ENCODE assay signal across 1 cellular context in the genomic region with DNA sequence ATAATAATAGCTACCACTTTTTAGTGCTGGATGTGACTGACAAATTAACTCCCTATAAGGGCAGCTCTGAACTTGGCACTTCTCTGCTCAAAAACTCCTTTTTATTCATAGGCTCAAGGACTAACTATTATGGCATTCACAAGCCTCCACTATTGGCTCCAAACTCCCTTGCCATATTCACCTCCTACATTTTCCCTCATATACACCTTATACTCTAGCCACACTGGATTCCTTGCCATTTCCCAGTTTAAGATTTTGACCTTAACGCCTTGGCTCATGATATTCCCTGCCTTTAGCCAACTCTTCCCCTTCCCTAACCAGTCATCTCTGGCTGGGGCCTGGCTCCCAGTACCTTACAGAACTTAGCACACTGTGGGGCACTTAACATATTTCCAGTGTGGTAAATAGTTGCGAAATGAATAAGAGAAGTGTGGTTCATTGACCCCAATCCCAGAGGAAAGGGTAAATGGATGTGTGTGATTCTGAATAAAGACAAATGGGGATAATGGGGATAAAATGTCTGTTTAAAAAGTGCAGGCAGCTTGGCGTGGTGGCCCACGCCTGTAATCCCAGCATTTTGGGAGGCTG.
TF ChIP-seq lines count a peak whose summit lies in the region.

No MANE protein-coding gene starts in this region.

TF ChIP-seq in HepG2, 621 proteins besides CTCF, POLR2A, EP300 and RAD21:
- TF ChIP-seq, protein P1, sequence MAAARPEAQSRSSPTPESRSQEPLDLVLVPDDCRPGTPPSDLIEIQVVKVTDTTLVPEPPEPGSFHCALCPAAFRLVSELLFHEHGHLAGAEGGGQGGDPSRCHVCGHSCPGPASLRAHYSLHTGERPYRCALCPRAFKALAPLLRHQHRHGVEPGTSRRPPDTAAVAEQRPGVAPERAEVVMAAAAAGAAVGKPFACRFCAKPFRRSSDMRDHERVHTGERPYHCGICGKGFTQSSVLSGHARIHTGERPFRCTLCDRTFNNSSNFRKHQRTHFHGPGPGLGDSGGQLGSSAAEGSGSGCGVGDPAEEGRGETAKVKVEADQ (CRISPR knock-in tag; IDR thresholded peaks at IDR 0.05; ENCODE audit: borderline replicate concordance), result no peak
- TF ChIP-seq, protein P2, sequence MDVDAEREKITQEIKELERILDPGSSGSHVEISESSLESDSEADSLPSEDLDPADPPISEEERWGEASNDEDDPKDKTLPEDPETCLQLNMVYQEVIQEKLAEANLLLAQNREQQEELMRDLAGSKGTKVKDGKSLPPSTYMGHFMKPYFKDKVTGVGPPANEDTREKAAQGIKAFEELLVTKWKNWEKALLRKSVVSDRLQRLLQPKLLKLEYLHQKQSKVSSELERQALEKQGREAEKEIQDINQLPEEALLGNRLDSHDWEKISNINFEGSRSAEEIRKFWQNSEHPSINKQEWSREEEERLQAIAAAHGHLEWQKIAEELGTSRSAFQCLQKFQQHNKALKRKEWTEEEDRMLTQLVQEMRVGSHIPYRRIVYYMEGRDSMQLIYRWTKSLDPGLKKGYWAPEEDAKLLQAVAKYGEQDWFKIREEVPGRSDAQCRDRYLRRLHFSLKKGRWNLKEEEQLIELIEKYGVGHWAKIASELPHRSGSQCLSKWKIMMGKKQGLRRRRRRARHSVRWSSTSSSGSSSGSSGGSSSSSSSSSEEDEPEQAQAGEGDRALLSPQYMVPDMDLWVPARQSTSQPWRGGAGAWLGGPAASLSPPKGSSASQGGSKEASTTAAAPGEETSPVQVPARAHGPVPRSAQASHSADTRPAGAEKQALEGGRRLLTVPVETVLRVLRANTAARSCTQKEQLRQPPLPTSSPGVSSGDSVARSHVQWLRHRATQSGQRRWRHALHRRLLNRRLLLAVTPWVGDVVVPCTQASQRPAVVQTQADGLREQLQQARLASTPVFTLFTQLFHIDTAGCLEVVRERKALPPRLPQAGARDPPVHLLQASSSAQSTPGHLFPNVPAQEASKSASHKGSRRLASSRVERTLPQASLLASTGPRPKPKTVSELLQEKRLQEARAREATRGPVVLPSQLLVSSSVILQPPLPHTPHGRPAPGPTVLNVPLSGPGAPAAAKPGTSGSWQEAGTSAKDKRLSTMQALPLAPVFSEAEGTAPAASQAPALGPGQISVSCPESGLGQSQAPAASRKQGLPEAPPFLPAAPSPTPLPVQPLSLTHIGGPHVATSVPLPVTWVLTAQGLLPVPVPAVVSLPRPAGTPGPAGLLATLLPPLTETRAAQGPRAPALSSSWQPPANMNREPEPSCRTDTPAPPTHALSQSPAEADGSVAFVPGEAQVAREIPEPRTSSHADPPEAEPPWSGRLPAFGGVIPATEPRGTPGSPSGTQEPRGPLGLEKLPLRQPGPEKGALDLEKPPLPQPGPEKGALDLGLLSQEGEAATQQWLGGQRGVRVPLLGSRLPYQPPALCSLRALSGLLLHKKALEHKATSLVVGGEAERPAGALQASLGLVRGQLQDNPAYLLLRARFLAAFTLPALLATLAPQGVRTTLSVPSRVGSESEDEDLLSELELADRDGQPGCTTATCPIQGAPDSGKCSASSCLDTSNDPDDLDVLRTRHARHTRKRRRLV (CRISPR knock-in tag; IDR thresholded peaks at IDR 0.05), result no peak
- TF ChIP-seq NKX3-1 (CRISPR knock-in tag; IDR thresholded peaks at IDR 0.05) (no peak), KAT7 (CRISPR knock-in tag; IDR thresholded peaks at IDR 0.05; ENCODE audit: borderline replicate concordance) (no peak), CEBPB (IDR thresholded peaks at IDR 0.05; ENCODE audit: borderline replicate concordance, low read depth, low read length) (peak; percentile 4; the same call in 1 of the 2 replicates), MBNL3 (CRISPR knock-in tag; conservative IDR thresholded peaks at IDR 0.05) (no peak)
